11 cellular contexts compared by ENCODE assay signal in genomic region chr4:35167385-35167784, GRCh38.
"Had no signal": no experiment of that assay in that cellular context is flagged by ENCODE, and none has a peak within 500 bp of the region (broad histone marks: within the 10 kb centered on the region; RNA-seq: fewer than 3 reads in every experiment).

No MANE protein-coding gene starts in this region.

- H3K4me2 ChIP-seq: GM23338 had no signal

- DNase-seq: GM23248, GOT3, H7, H9, HCEC 1CT, HFFc6 had no signal

- H2AFZ ChIP-seq: GM23248, GM23338 had no signal

- H3K4me3 ChIP-seq: GM23248, GM23338, HAP-1 had no signal

- FAIRE-seq: H1, H54 had no signal

- ATAC-seq: GM23338, HCT116 had no signal

- H3K27ac ChIP-seq: GM23248 had no signal

- H3K9me3 ChIP-seq: HAP-1 had no signal

- H3K9ac ChIP-seq: GM23248 had no signal

- H3K36me3 ChIP-seq: HAP-1 had no signal
